Comparison of ENCODE assay signal across 12 cellular contexts in the genomic region with DNA sequence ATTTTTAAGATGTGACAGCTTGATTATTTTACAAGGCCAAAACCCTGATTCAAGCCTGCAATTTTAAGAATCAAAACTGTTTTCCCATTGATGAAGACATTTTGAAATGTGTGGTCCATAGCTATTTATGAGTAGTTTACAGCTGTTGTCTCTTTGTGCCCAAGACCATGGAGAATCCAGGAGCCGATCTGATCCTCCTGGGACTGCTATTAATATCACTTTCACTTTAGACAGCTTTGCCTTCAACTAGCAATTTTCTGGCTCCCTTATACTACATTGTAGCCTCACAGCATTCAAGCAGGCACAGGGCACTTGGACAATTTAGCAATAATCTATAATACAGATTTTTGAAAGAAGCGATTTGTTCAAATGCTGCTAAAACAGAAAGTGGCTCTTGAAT.
DNase-seq lines count a peak whose midpoint lies in the region; ATAC-seq and TF ChIP-seq lines count a peak whose summit lies in the region.
"Had no signal": no experiment of that assay in that cellular context is flagged by ENCODE, and none has a peak within 500 bp of the region (broad histone marks: within the 10 kb centered on the region; RNA-seq: fewer than 3 reads in every experiment).

No MANE protein-coding gene starts in this region.

- no peak overlapping the region for H4K8ac ChIP-seq in mesenchymal stem cell (ENCODE audit: low read length)

- DNase-seq in heart left ventricle (no peak), right atrium auricular region (ENCODE audit: low spot score) (no peak), dedifferentiated amniotic fluid mesenchymal stem cell (ENCODE audit: extremely low spot score) (peak; percentile 30), mesenchymal stem cell (peak; percentile 33), NCI-H1048 (lab: John Stamatoyannopoulos, UW) (no peak), epidermal melanocyte (ENCODE audit: insufficient read length, low spot score) (no peak)
- no peak for DNase-seq in stimulated activated naive CD4-positive, alpha-beta T cell (lab: John Stamatoyannopoulos, UW)
- DNase-seq in stimulated activated naive CD8-positive, alpha-beta T cell treated with anti-CD3 and anti-CD28 coated beads, Interleukin-15, amount 100 ng/mL, for 72 hours = no peak
- DNase-seq: activated naive CD4-positive, alpha-beta T cell; NCI-H748 treated with DMSO at 0.1 percent for 48 hours had no signal

- no peak overlapping the region for H3K4ac ChIP-seq in mesenchymal stem cell (ENCODE audit: low read depth in 1 of 2, low read length in 2 of 2)

- H2BK12ac ChIP-seq in mesenchymal stem cell (ENCODE audit: low read length in 2 of 2) = no peak overlapping the region

- no peak overlapping the region for H2AFZ ChIP-seq in mesenchymal stem cell (ENCODE audit: low read depth, low read length)

- H3K79me1 ChIP-seq in mesenchymal stem cell (replicated peaks; ENCODE audit: low read length, poor library complexity, severe bottlenecking) = peaks cover 2% of the 10 kb centered on the region

- ATAC-seq in heart left ventricle = peak in 1 of 4 donors; percentile 32
- no peak for ATAC-seq in stimulated activated naive CD8-positive, alpha-beta T cell treated with anti-CD3 and anti-CD28 coated beads, Interleukin-15, amount 100 ng/mL, for 72 hours

- H3K36me3 ChIP-seq in heart left ventricle (no peaks in the 10 kb centered on the region), right atrium auricular region (no peaks in the 10 kb centered on the region), mesenchymal stem cell (ENCODE audit: control insufficient read depth in 1 of 2, insufficient read depth in 2 of 2, low read depth in 1 of 2, low read length in 2 of 2) (no peaks in the 10 kb centered on the region)

- H3K4me2 ChIP-seq in mesenchymal stem cell (ENCODE audit: low read length, poor library complexity, severe bottlenecking) = peak overlapping the region; percentile 6

- peak overlapping the region in 10 of 12 donors; percentile 0 to 77 (median 26) for H3K27ac ChIP-seq in heart left ventricle
- peak overlapping the region in 1 of 2 donors; percentile 22 for H3K27ac ChIP-seq in right atrium auricular region
- H3K27ac ChIP-seq in mesenchymal stem cell (ENCODE audit: low read length, poor library complexity, severe bottlenecking) = no peak overlapping the region

- H3K4me3 ChIP-seq in heart left ventricle (peak overlapping the region in 6 of 12 donors; percentile 5 to 24 (median 17)), right atrium auricular region (no peak overlapping the region), mesenchymal stem cell (ENCODE audit: insufficient read depth in 1 of 2, low read depth in 1 of 2, low read length in 2 of 2) (peak overlapping the region in 1 of 2 experiments; percentile 58)
- H3K4me3 ChIP-seq: lung had no signal

- intact Hi-C loops in heart left ventricle (cut with DNase I) = no loop called here

- H3K4me1 Mint-ChIP-seq in stimulated activated naive CD8-positive, alpha-beta T cell treated with anti-CD3 and anti-CD28 coated beads, Interleukin-15, amount 100 ng/mL, for 72 hours = no peaks in the 10 kb centered on the region

- H3K27me3 Mint-ChIP-seq in stimulated activated naive CD8-positive, alpha-beta T cell treated with anti-CD3 and anti-CD28 coated beads, Interleukin-15, amount 100 ng/mL, for 72 hours = no peaks in the 10 kb centered on the region
- H3K27me3 Mint-ChIP-seq: progenitor cell of endocrine pancreas had no signal

- H3K4me1 ChIP-seq in heart left ventricle (peaks cover 6 to 83% (median 59%) of the 10 kb centered on the region in 12 donors), right atrium auricular region (peaks cover 0 to 64% of the 10 kb centered on the region in 2 donors), mesenchymal stem cell (ENCODE audit: control insufficient read depth, insufficient read depth, low read depth, low read length) (peaks cover 2% of the 10 kb centered on the region)

- no peaks in the 10 kb centered on the region for H3K9me3 ChIP-seq in heart left ventricle
- H3K9me3 ChIP-seq in right atrium auricular region = no peaks in the 10 kb centered on the region
- no peaks in the 10 kb centered on the region for H3K9me3 ChIP-seq in mesenchymal stem cell (ENCODE audit: control insufficient read depth, low read length)

- TF ChIP-seq POLR2A in heart left ventricle (IDR thresholded peaks at IDR 0.05) = no peak

- no peak overlapping the region for H2BK5ac ChIP-seq in mesenchymal stem cell (ENCODE audit: low read depth, low read length, poor library complexity, severe bottlenecking)

- H2BK15ac ChIP-seq in mesenchymal stem cell (ENCODE audit: low read depth, poor library complexity, severe bottlenecking) = no peak overlapping the region

- no peaks in the 10 kb centered on the region for H3K9me3 Mint-ChIP-seq in stimulated activated naive CD8-positive, alpha-beta T cell treated with anti-CD3 and anti-CD28 coated beads, Interleukin-15, amount 100 ng/mL, for 72 hours

- no peak overlapping the region for H3K23ac ChIP-seq in mesenchymal stem cell (ENCODE audit: low read length in 2 of 2)

- H3K27me3 ChIP-seq in heart left ventricle = no peaks in the 10 kb centered on the region
- no peaks in the 10 kb centered on the region for H3K27me3 ChIP-seq in right atrium auricular region
- no peaks in the 10 kb centered on the region for H3K27me3 ChIP-seq in mesenchymal stem cell (ENCODE audit: control insufficient read depth in 1 of 2, insufficient read depth in 1 of 2, low read length in 2 of 2)

- 29 to 43% (median 33%) methylated on average over 2 of the region's 2 CpGs for WGBS in heart left ventricle, 4 donors
- WGBS in mesenchymal stem cell = 75% methylated on average over 2 of the region's 2 CpGs

- H2BK120ac ChIP-seq in mesenchymal stem cell (ENCODE audit: low read depth, low read length) = no peak overlapping the region

- no peak overlapping the region for H3K18ac ChIP-seq in mesenchymal stem cell (ENCODE audit: low read depth in 1 of 2, low read length in 2 of 2)

- no peak overlapping the region for H3K27ac Mint-ChIP-seq in stimulated activated naive CD8-positive, alpha-beta T cell treated with anti-CD3 and anti-CD28 coated beads, Interleukin-15, amount 100 ng/mL, for 72 hours
- H3K27ac Mint-ChIP-seq: progenitor cell of endocrine pancreas had no signal

- H2AK5ac ChIP-seq in mesenchymal stem cell (ENCODE audit: low read length, severe bottlenecking) = no peak overlapping the region

- H3K4me3 Mint-ChIP-seq in stimulated activated naive CD8-positive, alpha-beta T cell treated with anti-CD3 and anti-CD28 coated beads, Interleukin-15, amount 100 ng/mL, for 72 hours = no peak overlapping the region

- H3K9ac ChIP-seq in mesenchymal stem cell (ENCODE audit: low read length) = peak overlapping the region; percentile 71

- no peak overlapping the region for H4K91ac ChIP-seq in mesenchymal stem cell (ENCODE audit: low read length)

- TF ChIP-seq CTCF in heart left ventricle (IDR thresholded peaks at IDR 0.05) (no peak), right atrium auricular region (IDR thresholded peaks at IDR 0.05) (no peak)

- H3K14ac ChIP-seq in mesenchymal stem cell (ENCODE audit: low read length in 2 of 2) = no peak overlapping the region

Comparison
In these comparisons a context has a peak if more than half of its experiments do, and no peak if none do; other contexts are left out.
1. DNase-seq: peak in dedifferentiated amniotic fluid mesenchymal stem cell (single experiment) and mesenchymal stem cell (single experiment); none in heart left ventricle (0 of 5), right atrium auricular region (single experiment), NCI-H1048 (single experiment), stimulated activated naive CD4-positive, alpha-beta T cell (0 of 6), stimulated activated naive CD8-positive, alpha-beta T cell treated with anti-CD3 and anti-CD28 coated beads, Interleukin-15, amount 100 ng/mL, for 72 hours (0 of 2) and epidermal melanocyte (single experiment).